ENCODE assay signal across 7 cellular contexts in genomic region chr21:10354851-10355578, GRCh38.
DNase-seq lines count a peak whose midpoint lies in the region; ATAC-seq and TF ChIP-seq lines count a peak whose summit lies in the region.
"Not testable (repeated sequence)": the region's sequence is repeated elsewhere in the genome, so short reads cannot be mapped to it uniquely, and the experiment has no call there.

No MANE protein-coding gene starts in this region.

- not testable (repeated sequence) for H4K20me1 ChIP-seq in MM.1S (ENCODE audit: insufficient read depth, low read length)

- not testable (repeated sequence) for H3F3A ChIP-seq in MM.1S (ENCODE audit: insufficient read depth, low read length)

- H3K9me2 ChIP-seq in MM.1S (replicated peaks; ENCODE audit: insufficient read depth, low read length) = not testable (repeated sequence)

- H3K27me3 ChIP-seq in MM.1S (replicated peaks; ENCODE audit: insufficient read depth, low read length); body of pancreas; gastroesophageal sphincter; iPS-20b (ENCODE audit: insufficient read depth, low read length); upper lobe of right lung: not testable (repeated sequence)

- peak; percentile 5 for DNase-seq in MM.1S
- DNase-seq in body of pancreas = not testable (repeated sequence)
- peak; percentile 90 for DNase-seq in mesenteric fat pad (ENCODE audit: low spot score)
- peak; percentile 73 for DNase-seq in posterior vena cava (ENCODE audit: low spot score)
- peak; percentile 70 for DNase-seq in upper lobe of right lung

- H2AFZ ChIP-seq in MM.1S (ENCODE audit: low read length) = not testable (repeated sequence)

- not testable (repeated sequence) for H3K27ac ChIP-seq in MM.1S (ENCODE audit: low read length); body of pancreas; gastroesophageal sphincter; iPS-20b (ENCODE audit: low read length); upper lobe of right lung

- intact Hi-C loops in body of pancreas (cut with DNase I); posterior vena cava (cut with DNase I); upper lobe of right lung (cut with DNase I): not testable (repeated sequence)

- not testable (repeated sequence) for H3K4me2 ChIP-seq in MM.1S (ENCODE audit: low read depth, low read length)

- ATAC-seq in body of pancreas (peak; percentile 12), gastroesophageal sphincter (peak; percentile 23), upper lobe of right lung (peak; percentile 46)

- not testable (repeated sequence) for TF ChIP-seq EP300 in gastroesophageal sphincter (IDR thresholded peaks at IDR 0.05)

- not testable (repeated sequence) for H3K9me3 ChIP-seq in MM.1S (replicated peaks; ENCODE audit: insufficient read depth, low read length); upper lobe of right lung
- H3K9me3 ChIP-seq in body of pancreas = peaks cover 0 to 18% (median 0%) of the 10 kb centered on the region in 3 donors
- H3K9me3 ChIP-seq in gastroesophageal sphincter = peaks cover 3 to 45% (median 6%) of the 10 kb centered on the region in 3 donors
- peaks cover 82% of the 10 kb centered on the region for H3K9me3 ChIP-seq in iPS-20b (ENCODE audit: insufficient read depth, low read depth, low read length)

- not testable (repeated sequence) for H3K4me3 ChIP-seq in MM.1S (ENCODE audit: low read length); body of pancreas; gastroesophageal sphincter; upper lobe of right lung
- 0 out of 2 replicates have a peak overlapping the region, but pooled peaks have one; percentile 21 for H3K4me3 ChIP-seq in iPS-20b (ENCODE audit: low read length)

- WGBS in body of pancreas, 2 donors = 19 to 24% methylated on average over 5 of the region's 5 CpGs
- 33 to 39% methylated on average over 4 to 5 of the region's 5 CpGs for WGBS in gastroesophageal sphincter (ENCODE audit: low coverage in 1 of 2), 2 donors

- not testable (repeated sequence) for H3K4me1 ChIP-seq in MM.1S (ENCODE audit: low read length); body of pancreas; gastroesophageal sphincter; iPS-20b (ENCODE audit: insufficient read depth, low read length); upper lobe of right lung

- H3K36me3 ChIP-seq in MM.1S (replicated peaks; ENCODE audit: insufficient read depth, low read length); body of pancreas (replicated peaks in 1 of 2; ENCODE audit: insufficient read depth in 1 of 2, low read depth in 2 of 2); gastroesophageal sphincter; iPS-20b (ENCODE audit: insufficient read depth, low read depth, low read length); upper lobe of right lung: not testable (repeated sequence)

- not testable (repeated sequence) for TF ChIP-seq POLR2A in body of pancreas (IDR thresholded peaks at IDR 0.05); gastroesophageal sphincter (IDR thresholded peaks at IDR 0.05)

- H3K79me2 ChIP-seq in MM.1S (ENCODE audit: low read length) = not testable (repeated sequence)

- not testable (repeated sequence) for TF ChIP-seq CTCF in MM.1S (IDR thresholded peaks at IDR 0.05; ENCODE audit: low read length); body of pancreas (IDR thresholded peaks at IDR 0.05); gastroesophageal sphincter (IDR thresholded peaks at IDR 0.05); upper lobe of right lung (IDR thresholded peaks at IDR 0.05)

- not testable (repeated sequence) for H3K9ac ChIP-seq in MM.1S (ENCODE audit: low read length); iPS-20b (ENCODE audit: low read depth, low read length)
